9 cellular contexts compared by ENCODE assay signal in the genomic region with DNA sequence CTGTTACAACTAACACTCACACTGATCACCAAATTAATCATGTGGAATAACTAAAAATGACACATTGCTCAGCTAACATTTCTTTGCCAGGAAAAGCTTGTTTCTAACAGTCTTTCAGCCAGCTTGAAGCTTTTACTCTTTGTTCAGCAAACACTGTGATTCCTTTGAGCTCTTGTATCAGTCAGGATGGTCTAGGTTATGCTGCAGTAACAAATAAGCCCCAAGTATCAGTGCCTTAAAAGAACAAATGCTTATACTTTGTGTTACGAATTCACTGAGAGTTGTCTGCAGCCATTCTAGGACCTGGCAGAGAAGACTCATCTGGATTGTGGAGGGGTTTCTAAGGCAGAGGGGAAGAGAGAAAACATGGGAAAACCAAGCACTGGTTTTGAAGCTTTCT. TPM values are rescaled to one million over a fixed set of nuclear protein-coding genes. Genes with fewer than 3 reads are reported as not detected.
"Had no signal": no experiment of that assay in that cellular context is flagged by ENCODE, and none has a peak within 500 bp of the region (broad histone marks: within the 10 kb centered on the region; RNA-seq: fewer than 3 reads in every experiment).

No MANE protein-coding gene starts in this region.

- H3K9ac ChIP-seq: KMS-11 had no signal

- FAIRE-seq: HTR-8/SVneo had no signal

- H3K27ac ChIP-seq: HL-60, KMS-11 had no signal

- DNase-seq: IMR-90, KBM-7, KG1 had no signal

- H3K4me2 ChIP-seq: KMS-11 had no signal

RNA-seq across cellular contexts. Expression of a gene that starts 47.6 kb away (rescaled TPM):
- total RNA-seq: HT-29, HT1080, IMR-90 had no signal
- polyA plus RNA-seq: IgD-negative memory B cell, IMR-90 had no signal
